Comparison of ENCODE assay signal across 10 cellular contexts in genomic region chr15:42591238-42591936, GRCh38.
DNase-seq lines count a peak whose midpoint lies in the region; ATAC-seq and TF ChIP-seq lines count a peak whose summit lies in the region.
"Had no signal": no experiment of that assay in that cellular context is flagged by ENCODE, and none has a peak within 500 bp of the region (broad histone marks: within the 10 kb centered on the region; RNA-seq: fewer than 3 reads in every experiment).

No MANE protein-coding gene starts in this region.

- ATAC-seq in GM21737 (IDR thresholded peaks at IDR 0.05; ENCODE audit: unreplicated experiment) (no peak), HG02973 (IDR thresholded peaks at IDR 0.05; ENCODE audit: unreplicated experiment) (no peak)

- TF ChIP-seq CTCF in WERI-Rb-1 (IDR thresholded peaks at IDR 0.05; ENCODE audit: low read depth, low read length): 0 out of 2 replicates have a peak, but pooled peaks have one; percentile 10

- no peak overlapping the region for H3K4me3 ChIP-seq in WERI-Rb-1 (ENCODE audit: low read depth, low read length)
- H3K4me3 ChIP-seq: SJCRH30 had no signal

- peak; percentile 76 for DNase-seq in AG08395 (ENCODE audit: low spot score)
- peak; percentile 65 for DNase-seq in HCEC 1CT
- no peak for DNase-seq in WERI-Rb-1
- DNase-seq in iPS-NIHi7 (ENCODE audit: extremely low spot score): peak; percentile 36
- no peak for DNase-seq in activated CD8-positive, alpha-beta memory T cell treated with anti-CD3 and anti-CD28 coated beads, Interleukin-2, amount 50 U/mL, for 4 hours
- DNase-seq in caudate nucleus (lab: John Stamatoyannopoulos, UW): no peak
- DNase-seq: stimulated activated CD8-positive, alpha-beta memory T cell treated with anti-CD3 and anti-CD28 coated beads, Interleukin-4, amount 100 ng/mL, for 48 hours had no signal

- peaks cover 29% of the 10 kb centered on the region for H3K36me3 ChIP-seq in WERI-Rb-1

- H3K27ac ChIP-seq in WERI-Rb-1 (no peak overlapping the region), caudate nucleus (ENCODE audit: low read depth, low read length) (no peak overlapping the region)
- H3K27ac ChIP-seq: SJCRH30 had no signal

- no peaks in the 10 kb centered on the region for H3K9me3 ChIP-seq in WERI-Rb-1 (ENCODE audit: severe bottlenecking)
- H3K9me3 ChIP-seq: SJCRH30 had no signal

- no peaks in the 10 kb centered on the region for H3K27me3 ChIP-seq in WERI-Rb-1 (ENCODE audit: insufficient read depth, low read depth, severe bottlenecking)
- H3K27me3 ChIP-seq: SJCRH30 had no signal

Comparison
In these comparisons a context has a peak if more than half of its experiments do, and no peak if none do; other contexts are left out.
1. DNase-seq: peak in AG08395 (single experiment), HCEC 1CT (single experiment) and iPS-NIHi7 (single experiment); none in WERI-Rb-1 (single experiment), activated CD8-positive, alpha-beta memory T cell treated with anti-CD3 and anti-CD28 coated beads, Interleukin-2, amount 50 U/mL, for 4 hours (single experiment) and caudate nucleus (0 of 61).